1 cellular context compared by ENCODE assay signal in genomic region chr4:123824524-123824923, GRCh38.
TF ChIP-seq lines count a peak whose summit lies in the region.

No MANE protein-coding gene starts in this region.

TF ChIP-seq in HepG2, 621 proteins besides CTCF, POLR2A, EP300 and RAD21 (continued from another document):
- TF ChIP-seq HBP1 (CRISPR knock-in tag; IDR thresholded peaks at IDR 0.05; ENCODE audit: low read depth): no peak
- TF ChIP-seq ZNF143 (CRISPR knock-in tag; IDR thresholded peaks at IDR 0.05): no peak
- TF ChIP-seq STAG1 (CRISPR knock-in tag; IDR thresholded peaks at IDR 0.05): no peak
- TF ChIP-seq ARID3A (IDR thresholded peaks at IDR 0.05; ENCODE audit: low read depth, low read length): peak; percentile 23; the same call in 1 of the 2 replicates
- no peak for TF ChIP-seq ZBTB43 (CRISPR knock-in tag; conservative IDR thresholded peaks at IDR 0.05)
- TF ChIP-seq KAT7 (CRISPR knock-in tag; IDR thresholded peaks at IDR 0.05; ENCODE audit: borderline replicate concordance): no peak
- no peak for TF ChIP-seq ZSCAN21 (CRISPR knock-in tag; IDR thresholded peaks at IDR 0.05; ENCODE audit: borderline replicate concordance)
- no peak for TF ChIP-seq U2AF1 (optimal IDR thresholded peaks at IDR 0.05; ENCODE audit: low read depth, low read length)
- no peak for TF ChIP-seq ZNF180 (CRISPR knock-in tag; IDR thresholded peaks at IDR 0.05; ENCODE audit: borderline replicate concordance, low read depth)
- TF ChIP-seq HIC2 (CRISPR knock-in tag; IDR thresholded peaks at IDR 0.05; ENCODE audit: low read depth): no peak
- no peak for TF ChIP-seq MEF2D (CRISPR knock-in tag; IDR thresholded peaks at IDR 0.05)
- TF ChIP-seq TAF1 (CRISPR knock-in tag; IDR thresholded peaks at IDR 0.05): no peak
- TF ChIP-seq HNF4A (CRISPR knock-in tag; IDR thresholded peaks at IDR 0.05): peak; percentile 56; the same call in 1 of the 2 replicates
- TF ChIP-seq REST (IDR thresholded peaks at IDR 0.05; ENCODE audit: borderline replicate concordance in 1 of 2, low read depth in 1 of 2, low read length in 2 of 2): no peak
- no peak for TF ChIP-seq ZMAT5 (CRISPR knock-in tag; IDR thresholded peaks at IDR 0.05; ENCODE audit: borderline replicate concordance, low read depth)
- TF ChIP-seq HOMEZ (CRISPR knock-in tag; IDR thresholded peaks at IDR 0.05; ENCODE audit: low read depth): 0 out of 2 replicates have a peak, but pooled peaks have one; percentile 37
- no peak for TF ChIP-seq SCMH1 (CRISPR knock-in tag; IDR thresholded peaks at IDR 0.05; ENCODE audit: borderline replicate concordance)
- TF ChIP-seq PHF20 (CRISPR knock-in tag; IDR thresholded peaks at IDR 0.05): no peak
- TF ChIP-seq CBX2 (IDR thresholded peaks at IDR 0.05; ENCODE audit: low read depth, low read length): no peak
- no peak for TF ChIP-seq CBX2 (CRISPR knock-in tag; IDR thresholded peaks at IDR 0.05; ENCODE audit: low read depth)
- TF ChIP-seq ARNT (IDR thresholded peaks at IDR 0.05): no peak
- TF ChIP-seq ZC3H13 (CRISPR knock-in tag; IDR thresholded peaks at IDR 0.05): no peak
- TF ChIP-seq HDAC1 (CRISPR knock-in tag; IDR thresholded peaks at IDR 0.05): no peak
- TF ChIP-seq FOXA1 (IDR thresholded peaks at IDR 0.05): no peak
- peak; percentile 47; the same call in 1 of the 2 replicates for TF ChIP-seq FOXA1 (CRISPR knock-in tag; IDR thresholded peaks at IDR 0.05)
- 0 out of 2 replicates have a peak, but pooled peaks have one; percentile 19 for TF ChIP-seq GATAD2A (CRISPR knock-in tag; IDR thresholded peaks at IDR 0.05)
- no peak for TF ChIP-seq ZNF710 (CRISPR knock-in tag; IDR thresholded peaks at IDR 0.05; ENCODE audit: borderline replicate concordance)
- TF ChIP-seq CEBPG (CRISPR knock-in tag; IDR thresholded peaks at IDR 0.05): peak; percentile 34; the same call in 1 of the 2 replicates
- no peak for TF ChIP-seq ZNF7 (CRISPR knock-in tag; IDR thresholded peaks at IDR 0.05)
